16 cellular contexts compared by ENCODE assay signal in genomic region chr6:118536478-118536877, GRCh38. TPM values are rescaled to one million over a fixed set of nuclear protein-coding genes. Genes with fewer than 3 reads are reported as not detected.
DNase-seq lines count a peak whose midpoint lies in the region; ATAC-seq and TF ChIP-seq lines count a peak whose summit lies in the region.
"Had no signal": no experiment of that assay in that cellular context is flagged by ENCODE, and none has a peak within 500 bp of the region (broad histone marks: within the 10 kb centered on the region; RNA-seq: fewer than 3 reads in every experiment).

No MANE protein-coding gene starts in this region.

- H3K4me3 ChIP-seq in right cardiac atrium (ENCODE audit: low read length) (peak overlapping the region; percentile 48), thoracic aorta (no peak overlapping the region)
- H3K4me3 ChIP-seq: BLaER1, GM23248 had no signal

- TF ChIP-seq CTCF in thoracic aorta (IDR thresholded peaks at IDR 0.05) (no peak), Calu3 (IDR thresholded peaks at IDR 0.05; ENCODE audit: unreplicated experiment) (no peak)

- no peaks in the 10 kb centered on the region for H3K36me3 ChIP-seq in thoracic aorta
- H3K36me3 ChIP-seq: BLaER1 had no signal

- ATAC-seq in Right ventricle myocardium superior (ENCODE audit: poor library complexity) = peak; percentile 31
- ATAC-seq in Right ventricle myocardium inferior = no peak
- ATAC-seq in right cardiac atrium = no peak
- ATAC-seq in thoracic aorta (ENCODE audit: insufficient number of reproducible peaks, low FRiP score, low read depth) = no peak
- no peak for ATAC-seq in GM19395 (IDR thresholded peaks at IDR 0.05; ENCODE audit: unreplicated experiment)
- ATAC-seq: HCT116 had no signal

- WGBS in right cardiac atrium = 60% methylated on average over 2 of the region's 2 CpGs

- no peaks in the 10 kb centered on the region for H3K36me3 Mint-ChIP-seq in Calu3 (ENCODE audit: insufficient read depth, unreplicated experiment)

- CTCF ChIA-PET in Calu3 (lab: Charles Lee) = no interaction called here

- no peaks in the 10 kb centered on the region for H3K9me3 Mint-ChIP-seq in Calu3 (ENCODE audit: low read depth, unreplicated experiment)
- H3K9me3 Mint-ChIP-seq: CD8-positive, alpha-beta memory T cell had no signal

- peak overlapping the region; percentile 75 for H3K27ac ChIP-seq in right cardiac atrium (ENCODE audit: low read length)
- H3K27ac ChIP-seq in thoracic aorta = peak overlapping the region; percentile 29 to 59
- H3K27ac ChIP-seq: BLaER1, GM23248 had no signal

- H3K27me3 Mint-ChIP-seq in Calu3 (ENCODE audit: unreplicated experiment) = no peaks in the 10 kb centered on the region
- H3K27me3 Mint-ChIP-seq: CD8-positive, alpha-beta memory T cell had no signal

- BruUV-seq in Calu3 (replicated peaks; lab: Mats Ljungman, UMichigan) = no TSS peak

- no peaks in the 10 kb centered on the region for H3K4me1 Mint-ChIP-seq in Calu3 (ENCODE audit: low read depth, unreplicated experiment)

- H3K4me3 Mint-ChIP-seq in Calu3 (ENCODE audit: low read depth, unreplicated experiment) = no peak overlapping the region
- H3K4me3 Mint-ChIP-seq: CD8-positive, alpha-beta memory T cell had no signal

- H3K27ac Mint-ChIP-seq in Calu3 (ENCODE audit: unreplicated experiment) = no peak overlapping the region

- intact Hi-C loops in Right ventricle myocardium superior (cut with DNase I) = no loop called here
- intact Hi-C loops in Right ventricle myocardium inferior (cut with DNase I) = loop anchor here (5.0 kb wide), 1 partner anchor 164 kb away; no protein-coding TSS in a partner anchor
- intact Hi-C loops in right cardiac atrium (cut with DNase I) = no loop called here
- intact Hi-C loops in Calu3 (cut with micrococcal nuclease; ENCODE audit: unreplicated experiment) = no loop called here

- H3K4me1 ChIP-seq in right cardiac atrium (ENCODE audit: control insufficient read depth, insufficient read depth, low read length) = peaks cover 2% of the 10 kb centered on the region
- peaks cover 24 to 37% of the 10 kb centered on the region in 2 donors for H3K4me1 ChIP-seq in thoracic aorta (ENCODE audit: control insufficient read depth in 1 of 2, low read depth in 2 of 2)
- H3K4me1 ChIP-seq: BLaER1 had no signal

- H3K27me3 ChIP-seq in right cardiac atrium (ENCODE audit: control insufficient read depth, insufficient read depth) (no peaks in the 10 kb centered on the region), thoracic aorta (replicated peaks; ENCODE audit: insufficient read depth) (no peaks in the 10 kb centered on the region)
- H3K27me3 ChIP-seq: BLaER1 had no signal

- no peaks in the 10 kb centered on the region for H3K9me3 ChIP-seq in right cardiac atrium (ENCODE audit: control insufficient read depth, low read length)
- no peaks in the 10 kb centered on the region for H3K9me3 ChIP-seq in thoracic aorta
- H3K9me3 ChIP-seq: BLaER1 had no signal

- no peak for DNase-seq in Right ventricle myocardium superior
- DNase-seq in Right ventricle myocardium inferior (ENCODE audit: missing footprints) = no peak
- DNase-seq in foreskin melanocyte = peak; percentile 32
- DNase-seq in right cardiac atrium = no peak
- no peak for DNase-seq in thoracic aorta (ENCODE audit: low spot score)
- no peak for DNase-seq in stimulated activated CD4-positive, alpha-beta T cell treated with anti-CD3 and anti-CD28 coated beads, Interleukin-2, amount 100 ng/mL, for 24 hours
- no peak for DNase-seq in Calu3
- DNase-seq: 8988T; AML-193; CD8-positive, alpha-beta memory T cell; DMS 273 treated with DMSO at 0.1 percent for 48 hours; GM23248 had no signal

RNA-seq across cellular contexts. Expression of gene PLN, which starts 11.6 kb away (rescaled TPM):
- total RNA-seq in Right ventricle myocardium superior = 2,342 TPM
- 2,685 TPM for total RNA-seq in Right ventricle myocardium inferior
- total RNA-seq in right cardiac atrium = 1,000 to 10,000 TPM in 3 of 4 donors, 100 to 1,000 TPM in 1; 654 to 1,907 (median 1,288) TPM
- 1,272 TPM for polyA plus RNA-seq in right cardiac atrium
- total RNA-seq in thoracic aorta = 100 to 1,000 TPM; 382 to 468 TPM
- total RNA-seq in Calu3 (2022) = not detected in 2 replicates
- total RNA-seq: CD8-positive, alpha-beta memory T cell; Daoy; GM23248 had no signal
- polyA plus RNA-seq: GM23248 had no signal

Comparison
In these comparisons a context has a peak if more than half of its experiments do, and no peak if none do; other contexts are left out.
1. RNA of gene PLN, which starts 11.6 kb away (total RNA-seq): 2,685 TPM in Right ventricle myocardium inferior (single experiment), 2,342 TPM in Right ventricle myocardium superior (single experiment), 654 to 1,907 TPM in right cardiac atrium and 382 to 468 TPM in thoracic aorta; not detected in Calu3; every median in the first group is over 100 times any median in the second.